Comparison of ENCODE assay signal across 22 cellular contexts in the genomic region with DNA sequence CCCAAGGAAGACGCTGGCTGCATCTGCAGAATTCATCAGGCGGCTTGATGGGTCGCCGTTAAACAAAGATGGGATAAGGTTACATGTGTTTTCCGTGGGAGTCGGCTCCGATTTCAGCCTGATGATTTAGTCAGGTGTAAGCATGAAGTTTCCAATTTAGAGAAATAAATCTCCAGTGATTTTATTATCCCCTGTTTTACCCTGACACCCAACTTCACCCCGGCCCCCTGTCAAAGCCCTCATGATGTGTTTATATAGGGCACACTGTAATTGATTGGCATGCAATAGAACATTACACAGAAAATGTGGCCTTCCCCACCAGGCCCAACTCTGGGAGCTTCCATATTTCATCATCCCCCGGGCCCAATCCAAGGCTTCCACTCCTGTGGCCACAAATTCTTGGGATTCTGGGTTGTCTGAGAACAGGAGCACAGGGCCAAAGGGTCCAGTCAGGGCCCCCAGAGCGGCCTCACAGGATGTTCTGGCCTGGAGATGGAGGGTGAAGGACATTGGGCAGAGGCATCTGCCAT.
"Had no signal": no experiment of that assay in that cellular context is flagged by ENCODE, and none has a peak within 500 bp of the region (broad histone marks: within the 10 kb centered on the region; RNA-seq: fewer than 3 reads in every experiment).

No MANE protein-coding gene starts in this region.

- H3K36me3 ChIP-seq: esophagus squamous epithelium, gastroesophageal sphincter, left ventricle myocardium inferior, neural progenitor cell, pancreas, tibial nerve, upper lobe of right lung, vagina had no signal

- ATAC-seq: effector memory CD8-positive, alpha-beta T cell; gastroesophageal sphincter; naive thymus-derived CD8-positive, alpha-beta T cell; pancreas; stimulated activated naive B cell treated with anti-CD40 and anti-IgM and Interleukin-4, amounts not matched to agents 10 μg/mL and 1 μg/mL and 100 μg/mL, for 72 hours; stimulated activated naive CD8-positive, alpha-beta T cell treated with anti-CD3 and anti-CD28 coated beads, Interleukin-15, amount 100 ng/mL, for 72 hours; upper lobe of right lung had no signal

- H3K27ac ChIP-seq: esophagus squamous epithelium, gastroesophageal sphincter, left ventricle myocardium inferior, neural progenitor cell, pancreas, testis, tibial nerve, upper lobe of right lung, vagina had no signal

- H3K4me3 ChIP-seq: esophagus squamous epithelium, gastroesophageal sphincter, left ventricle myocardium inferior, lung, neural progenitor cell, pancreas, smooth muscle cell, testis, tibial nerve, upper lobe of right lung, vagina had no signal

- H3K27me3 ChIP-seq: pancreas, testis, vagina had no signal

- H3K9me3 ChIP-seq: pancreas, testis, upper lobe of right lung, vagina had no signal

- DNase-seq: effector memory CD8-positive, alpha-beta T cell; esophagus squamous epithelium; foreskin fibroblast; glutamatergic neuron; islet precursor cell; left ventricle myocardium inferior; mesenchymal stem cell; naive thymus-derived CD8-positive, alpha-beta T cell; occipital lobe; pancreas; stimulated activated CD4-positive, alpha-beta T cell treated with anti-CD3 and anti-CD28 coated beads, Interleukin-1b, Interleukin-23, amount 100 ng/mL, for 48 hours; stimulated activated CD4-positive, alpha-beta T cell treated with anti-CD3 and anti-CD28 coated beads, Interleukin-4, amount 100 ng/mL, for 4 hours; stimulated activated naive B cell treated with anti-CD40 and anti-IgM and Interleukin-4, amounts not matched to agents 10 μg/mL and 1 μg/mL and 100 μg/mL, for 72 hours; stimulated activated naive CD8-positive, alpha-beta T cell treated with anti-CD3 and anti-CD28 coated beads, Interleukin-15, amount 100 ng/mL, for 72 hours; testis; upper lobe of right lung had no signal
